1 cellular context compared by ENCODE assay signal in genomic region chr6:109318328-109318876, GRCh38.
TF ChIP-seq lines count a peak whose summit lies in the region.

No MANE protein-coding gene starts in this region.

TF ChIP-seq in HepG2, 621 proteins besides CTCF, POLR2A, EP300 and RAD21 (continued from another document):
- TF ChIP-seq ZMYM2 (CRISPR knock-in tag; IDR thresholded peaks at IDR 0.05) (no peak), ARID3A (IDR thresholded peaks at IDR 0.05; ENCODE audit: low read depth, low read length) (peak; percentile 46; the same call in 1 of the 2 replicates), ZNF20 (CRISPR knock-in tag; IDR thresholded peaks at IDR 0.05) (no peak), CAMTA2 (CRISPR knock-in tag; IDR thresholded peaks at IDR 0.05; ENCODE audit: borderline replicate concordance) (no peak), SALL2 (CRISPR knock-in tag; IDR thresholded peaks at IDR 0.05) (no peak), NR0B2 (CRISPR knock-in tag; IDR thresholded peaks at IDR 0.05) (no peak), TAF1 (CRISPR knock-in tag; IDR thresholded peaks at IDR 0.05) (no peak)
